In genomic region chr10:11602919-11603523, GRCh38 we compare ENCODE assay signal across 10 cellular contexts. TPM values are rescaled to one million over a fixed set of nuclear protein-coding genes. Genes with fewer than 3 reads are reported as not detected.
DNase-seq lines count a peak whose midpoint lies in the region; ATAC-seq, FAIRE-seq and TF ChIP-seq lines count a peak whose summit lies in the region.
"Had no signal": no experiment of that assay in that cellular context is flagged by ENCODE, and none has a peak within 500 bp of the region (broad histone marks: within the 10 kb centered on the region; RNA-seq: fewer than 3 reads in every experiment).

No MANE protein-coding gene starts in this region.

- TF ChIP-seq POLR2A in erythroblast (IDR thresholded peaks at IDR 0.05; ENCODE audit: low read length) (no peak), sigmoid colon (IDR thresholded peaks at IDR 0.05) (no peak)

- H3K4me1 ChIP-seq in sigmoid colon, result no peaks in the 10 kb centered on the region

- no peaks in the 10 kb centered on the region for H3K9me3 ChIP-seq in sigmoid colon
- H3K9me3 ChIP-seq: testis had no signal

- 24 to 56% methylated on average over 7 of the region's 7 CpGs for WGBS in sigmoid colon, 2 donors

- ATAC-seq in GM21619 (IDR thresholded peaks at IDR 0.05; ENCODE audit: unreplicated experiment), result peak; percentile 38
- no peak for ATAC-seq in HG02840 (IDR thresholded peaks at IDR 0.05; ENCODE audit: low FRiP score, unreplicated experiment)

- DNase-seq in DMS153 treated with DMSO at 0.1 percent for 48 hours (lab: John Stamatoyannopoulos, UW; ENCODE audit: unreplicated experiment), result peak; percentile 7
- peak; percentile 17 for DNase-seq in NCI-H2029 treated with DMSO at 0.1 percent for 48 hours (lab: John Stamatoyannopoulos, UW)
- DNase-seq in erythroblast (lab: John Stamatoyannopoulos, UW), result peak; percentile 76 to 87
- no peak for DNase-seq in NK-92 treated with Interleukin-12 subunit alpha and Interleukin-12 subunit beta, amount 100 ng/mL, for 24 hours (lab: John Stamatoyannopoulos, UW)
- no peak for DNase-seq in sigmoid colon
- no peak for DNase-seq in GM19239 (ENCODE audit: insufficient read length, low spot score)
- DNase-seq: activated CD4-positive, alpha-beta T cell treated with anti-CD3 and anti-CD28 coated beads, Interleukin-2, amount 50 U/mL, for 4 hours; testis had no signal

- no peak for TF ChIP-seq CTCF in sigmoid colon (IDR thresholded peaks at IDR 0.05)

- H3K27me3 ChIP-seq in sigmoid colon, result no peaks in the 10 kb centered on the region
- H3K27me3 ChIP-seq: testis had no signal

- H3K36me3 ChIP-seq in sigmoid colon, result no peaks in the 10 kb centered on the region

- H3K27ac ChIP-seq in sigmoid colon, result no peak overlapping the region

- no peak for FAIRE-seq in GM19239 (lab: Jason Lieb, UNC)

- intact Hi-C loops in sigmoid colon (cut with DNase I), result no loop called here

- no peak for TF ChIP-seq EP300 in sigmoid colon (IDR thresholded peaks at IDR 0.05)

- H3K4me3 ChIP-seq in sigmoid colon, result no peak overlapping the region
- H3K4me3 ChIP-seq: testis had no signal

RNA-seq across cellular contexts. Expression of gene USP6NL, which starts 8.4 kb away (rescaled TPM):
- total RNA-seq in sigmoid colon, result 10 to 100 TPM; 10.3 to 11.4 (median 10.9) TPM
- polyA plus RNA-seq in sigmoid colon, result 10 to 100 TPM in 2 of 3 donors, 1 to 10 TPM in 1; 9.2 to 10.8 (median 10.7) TPM

Comparison
In these comparisons a context has a peak if more than half of its experiments do, and no peak if none do; other contexts are left out.
1. DNase-seq: peak in DMS153 treated with DMSO at 0.1 percent for 48 hours (single experiment), NCI-H2029 treated with DMSO at 0.1 percent for 48 hours (single experiment) and erythroblast (2 of 2); none in NK-92 treated with Interleukin-12 subunit alpha and Interleukin-12 subunit beta, amount 100 ng/mL, for 24 hours (single experiment), sigmoid colon (single experiment) and GM19239 (single experiment).